ENCODE assay signal across 9 cellular contexts in genomic region chr7:66847879-66848810, GRCh38.
DNase-seq lines count a peak whose midpoint lies in the region; ATAC-seq, FAIRE-seq and TF ChIP-seq lines count a peak whose summit lies in the region.
"Had no signal": no experiment of that assay in that cellular context is flagged by ENCODE, and none has a peak within 500 bp of the region (broad histone marks: within the 10 kb centered on the region; RNA-seq: fewer than 3 reads in every experiment).

No MANE protein-coding gene starts in this region.

- 69% methylated on average over 9 of the region's 9 CpGs for WGBS in GM12878 (ENCODE audit: insufficient coverage, insufficient replicate concordance, low lambda C conversion rate, missing lambda C conversion rate)
- 61% methylated on average over 9 of the region's 9 CpGs for WGBS in prostate gland

- H3K27ac ChIP-seq in GM12878 (ENCODE audit: control insufficient read depth, insufficient read depth): peak overlapping the region; percentile 29
- no peak overlapping the region for H3K27ac ChIP-seq in prostate gland

- H3K4me1 Mint-ChIP-seq in naive B cell: peaks cover 8 to 30% (median 21%) of the 10 kb centered on the region in 3 donors

- DNase-seq in DMS53 treated with DMSO at 0.1 percent for 48 hours (lab: John Stamatoyannopoulos, UW; ENCODE audit: unreplicated experiment): peak; percentile 26
- DNase-seq in NCI-H1930 (lab: John Stamatoyannopoulos, UW): peak; percentile 9 to 13
- DNase-seq in GM12878 (ENCODE audit: low read depth, low spot score): no peak
- DNase-seq in naive B cell: no peak
- no peak for DNase-seq in prostate gland (ENCODE audit: low spot score)
- DNase-seq in GM19238 (ENCODE audit: insufficient read length, low spot score): no peak
- DNase-seq: NCI-H1694 treated with DMSO at 0.1 percent for 48 hours had no signal

- intact Hi-C loops in GM12878 (cut with micrococcal nuclease; ENCODE audit: unreplicated experiment) (loop anchor here (10.0 kb wide), 1 partner anchor 193 kb away; no protein-coding TSS in a partner anchor), prostate gland (cut with DNase I) (loop anchor here (10.0 kb wide), 3 partner anchors 103 to 193 kb away; partner anchors contain the start of gene RABGEF1)

- H3K4me1 ChIP-seq in GM12878 (ENCODE audit: control insufficient read depth, insufficient read depth, low read length) (no peaks in the 10 kb centered on the region; the same call in 1 of the 2 replicates), prostate gland (replicated peaks) (peaks cover 3% of the 10 kb centered on the region)

- TF ChIP-seq POLR2A in GM12878 (IDR thresholded peaks at IDR 0.05; ENCODE audit: low read depth, low read length) (no peak), prostate gland (IDR thresholded peaks at IDR 0.05) (no peak)

- H3K36me3 ChIP-seq in GM12878 (ENCODE audit: control insufficient read depth in 2 of 2, insufficient read depth in 2 of 2, low read length in 1 of 2) (no peaks in the 10 kb centered on the region), prostate gland (no peaks in the 10 kb centered on the region)

- RAD21 ChIA-PET in GM12878 (lab: Charles Lee; ENCODE audit: unreplicated experiment): no interaction called here

- CTCF ChIA-PET in GM12878 (lab: Yijun Ruan, JAX): no interaction called here

- no TSS peak for BruUV-seq in GM12878 (replicated peaks; lab: Mats Ljungman, UMichigan)

- SMC1A ChIA-PET in GM12878 (lab: Charles Lee; ENCODE audit: uncharacterized antibody, unreplicated experiment): interaction anchor here (1.0 kb wide), 1 partner anchor 37 kb away, joined by 3 read pairs; no protein-coding TSS in a partner anchor

- H4K20me1 ChIP-seq in GM12878 (ENCODE audit: control insufficient read depth, insufficient read depth): no peaks in the 10 kb centered on the region

- peak overlapping the region in 3 of 8 donors; percentile 31 to 63 (median 45) for H3K4me3 Mint-ChIP-seq in naive B cell

- H3K27me3 Mint-ChIP-seq in naive B cell: no peaks in the 10 kb centered on the region

- FAIRE-seq in GM12878 (lab: Jason Lieb, UNC): peak; percentile 47

- H3K9me3 Mint-ChIP-seq in naive B cell: no peaks in the 10 kb centered on the region

- H2AFZ ChIP-seq in GM12878 (ENCODE audit: control insufficient read depth, low read depth, low read length): peak overlapping the region; percentile 56

- H3K9me3 ChIP-seq in GM12878 (replicated peaks; ENCODE audit: control insufficient read depth, insufficient read depth, low read length) (no peaks in the 10 kb centered on the region), prostate gland (no peaks in the 10 kb centered on the region)

- TF ChIP-seq RAD21 in GM12878 (IDR thresholded peaks at IDR 0.05; ENCODE audit: insufficient read depth, low read depth, low read length): no peak

- TF ChIP-seq CTCF in GM12878 (IDR thresholded peaks at IDR 0.05 in 2 of 3, conservative IDR thresholded peaks at IDR 0.05 in 1 of 3; ENCODE audit: control insufficient read depth in 2 of 3, extremely low read depth in 1 of 3, insufficient read depth in 1 of 3, low read depth in 3 of 3, low read length in 3 of 3) (no peak), prostate gland (IDR thresholded peaks at IDR 0.05) (no peak)

- no peak for TF ChIP-seq EP300 in GM12878 (IDR thresholded peaks at IDR 0.05; ENCODE audit: borderline replicate concordance in 1 of 2, control insufficient read depth in 1 of 2, low read depth in 2 of 2, low read length in 2 of 2)

- H3K36me3 Mint-ChIP-seq in naive B cell: no peaks in the 10 kb centered on the region

- no peak overlapping the region for H3K4me3 ChIP-seq in GM12878
- H3K4me3 ChIP-seq in prostate gland: no peak overlapping the region

- H3K79me2 ChIP-seq in GM12878 (ENCODE audit: control insufficient read depth, insufficient read depth, low read length): no peaks in the 10 kb centered on the region; the same call in 1 of the 2 replicates

- no peak overlapping the region; the same call in 1 of the 2 replicates for H3K4me2 ChIP-seq in GM12878 (ENCODE audit: control insufficient read depth, insufficient read depth)

- H3K9ac ChIP-seq in GM12878 (ENCODE audit: control insufficient read depth, insufficient read depth, low read length): no peak overlapping the region

- POLR2A ChIA-PET in GM12878 (lab: Charles Lee): interaction anchor here (0.7 kb wide), 1 partner anchor 24 kb away, joined by 3 read pairs; no protein-coding TSS in a partner anchor

- H3K27me3 ChIP-seq in GM12878 (replicated peaks in 1 of 2; ENCODE audit: control insufficient read depth in 2 of 2, insufficient read depth in 2 of 2, low read length in 1 of 2): no peaks in the 10 kb centered on the region
- no peaks in the 10 kb centered on the region for H3K27me3 ChIP-seq in prostate gland (replicated peaks; ENCODE audit: insufficient read depth)

- peak overlapping the region in 5 of 6 donors; percentile 36 to 90 (median 54) for H3K27ac Mint-ChIP-seq in naive B cell

- in situ Hi-C loops in GM12878 (cut with MboI): no loop called here

- no peak for ATAC-seq in GM12878
- ATAC-seq in naive B cell (ENCODE audit: low read depth in 2 of 2): no peak
- no peak for ATAC-seq in activated CD4-positive, CD25-positive, alpha-beta regulatory T cell treated with anti-CD3 and anti-CD28 coated beads, Interleukin-2, amount 50 U/mL, for 24 hours
- no peak for ATAC-seq in HG02970 (IDR thresholded peaks at IDR 0.05; ENCODE audit: low FRiP score, unreplicated experiment)

TF ChIP-seq in GM12878, 131 proteins besides CTCF, POLR2A, EP300 and RAD21 (continues in another document):
- TF ChIP-seq LARP7 (IDR thresholded peaks at IDR 0.05) (no peak), BACH1 (IDR thresholded peaks at IDR 0.05; ENCODE audit: borderline replicate concordance) (no peak), NR2C2 (IDR thresholded peaks at IDR 0.05; ENCODE audit: borderline replicate concordance, control insufficient read depth, insufficient read length, low read depth) (no peak), RCOR1 (conservative IDR thresholded peaks at IDR 0.05; ENCODE audit: low read depth, low read length) (no peak), KAT2A (conservative IDR thresholded peaks at IDR 0.05; ENCODE audit: control insufficient read depth, low read depth, low read length) (no peak), STAT1 (conservative IDR thresholded peaks at IDR 0.05) (no peak), RUNX3 (IDR thresholded peaks at IDR 0.05; ENCODE audit: low read length) (no peak), DPF2 (IDR thresholded peaks at IDR 0.05) (no peak), ZNF24 (IDR thresholded peaks at IDR 0.05) (no peak), MTA2 (IDR thresholded peaks at IDR 0.05; ENCODE audit: low read depth) (no peak), BRCA1 (IDR thresholded peaks at IDR 0.05; ENCODE audit: low read depth, low read length) (no peak), BCLAF1 (IDR thresholded peaks at IDR 0.05) (no peak), BCL3 (IDR thresholded peaks at IDR 0.05; ENCODE audit: borderline replicate concordance, insufficient read depth, low read depth, low read length, poor library complexity, severe bottlenecking) (no peak), PML (IDR thresholded peaks at IDR 0.05; ENCODE audit: low read length) (no peak), CBX3 (IDR thresholded peaks at IDR 0.05; ENCODE audit: borderline replicate concordance, low read depth) (no peak), POLR2AphosphoS2 (IDR thresholded peaks at IDR 0.05; ENCODE audit: low read depth, low read length) (no peak)
- TF ChIP-seq, protein P1, sequence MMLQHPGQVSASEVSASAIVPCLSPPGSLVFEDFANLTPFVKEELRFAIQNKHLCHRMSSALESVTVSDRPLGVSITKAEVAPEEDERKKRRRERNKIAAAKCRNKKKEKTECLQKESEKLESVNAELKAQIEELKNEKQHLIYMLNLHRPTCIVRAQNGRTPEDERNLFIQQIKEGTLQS (IDR thresholded peaks at IDR 0.05; ENCODE audit: borderline replicate concordance, extremely low read depth, low read depth, low read length): no peak
- TF ChIP-seq, protein P2, sequence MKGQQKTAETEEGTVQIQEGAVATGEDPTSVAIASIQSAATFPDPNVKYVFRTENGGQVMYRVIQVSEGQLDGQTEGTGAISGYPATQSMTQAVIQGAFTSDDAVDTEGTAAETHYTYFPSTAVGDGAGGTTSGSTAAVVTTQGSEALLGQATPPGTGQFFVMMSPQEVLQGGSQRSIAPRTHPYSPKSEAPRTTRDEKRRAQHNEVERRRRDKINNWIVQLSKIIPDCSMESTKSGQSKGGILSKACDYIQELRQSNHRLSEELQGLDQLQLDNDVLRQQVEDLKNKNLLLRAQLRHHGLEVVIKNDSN (IDR thresholded peaks at IDR 0.05; ENCODE audit: borderline replicate concordance, extremely low read length, insufficient read depth, low read depth, low read length): no peak

Comparison
In these comparisons a context has a peak if more than half of its experiments do, and no peak if none do; other contexts are left out.
1. DNase-seq: peak in DMS53 treated with DMSO at 0.1 percent for 48 hours (single experiment) and NCI-H1930 (2 of 2); none in GM12878 (single experiment), naive B cell (single experiment), prostate gland (single experiment) and GM19238 (single experiment).